8 cellular contexts compared by ENCODE assay signal in genomic region chr2:42328148-42328833, GRCh38. TPM values are rescaled to one million over a fixed set of nuclear protein-coding genes. Genes with fewer than 3 reads are reported as not detected.
DNase-seq lines count a peak whose midpoint lies in the region; ATAC-seq and TF ChIP-seq lines count a peak whose summit lies in the region.

No MANE protein-coding gene starts in this region.

- H3K27ac Mint-ChIP-seq in stimulated activated memory B cell treated with anti-CD40 and anti-IgM and Interleukin-4, amounts not matched to agents 10 μg/mL and 1 μg/mL and 100 μg/mL, for 72 hours: no peak overlapping the region

- no peak overlapping the region for H3K9ac ChIP-seq in OCI-LY3 (ENCODE audit: low read length)

- WGBS in prostate gland: 55% methylated on average over 3 of the region's 3 CpGs

- H3K79me2 ChIP-seq in OCI-LY3 (ENCODE audit: low read length): no peaks in the 10 kb centered on the region

- POLR2A ChIA-PET in AG04449 (lab: Yijun Ruan, JAX): no interaction called here

- H3K9me3 Mint-ChIP-seq in stimulated activated memory B cell treated with anti-CD40 and anti-IgM and Interleukin-4, amounts not matched to agents 10 μg/mL and 1 μg/mL and 100 μg/mL, for 72 hours: no peaks in the 10 kb centered on the region

- H4K20me1 ChIP-seq in OCI-LY3 (ENCODE audit: insufficient read depth, low read length): 0 out of 2 replicates have a peak, but pooled peaks cover 4% of the 10 kb centered on the region

- CTCF ChIA-PET in AG04449 (lab: Yijun Ruan, JAX): interaction anchor here (0.6 to 6.6 kb wide), 32 partner anchors 8 to 477 kb away, joined by 3 to 160 read pairs (median 4); no protein-coding TSS in a partner anchor

- no peak overlapping the region for H3K4me3 Mint-ChIP-seq in stimulated activated memory B cell treated with anti-CD40 and anti-IgM and Interleukin-4, amounts not matched to agents 10 μg/mL and 1 μg/mL and 100 μg/mL, for 72 hours

- H3K36me3 Mint-ChIP-seq in stimulated activated memory B cell treated with anti-CD40 and anti-IgM and Interleukin-4, amounts not matched to agents 10 μg/mL and 1 μg/mL and 100 μg/mL, for 72 hours: peaks cover 56% of the 10 kb centered on the region

- DNase-seq in AG04449 (ENCODE audit: low read depth, low spot score) (no peak), GM03348 (ENCODE audit: low spot score) (peak; percentile 49), dorsolateral prefrontal cortex (no peak), prostate gland (ENCODE audit: low spot score) (no peak), iPS-NIHi11 (ENCODE audit: low spot score) (no peak)

- TF ChIP-seq CTCF in AG04449 (IDR thresholded peaks at IDR 0.05; ENCODE audit: insufficient read depth, low read length, missing control alignments) (peak; percentile 8), OCI-LY3 (IDR thresholded peaks at IDR 0.05; ENCODE audit: low read depth, low read length) (peak; percentile 54), dorsolateral prefrontal cortex (IDR thresholded peaks at IDR 0.05 in 54 of 56, conservative IDR thresholded peaks at IDR 0.05 in 2 of 56; ENCODE audit: low read depth in 1 of 56, partially characterized antibody in 56 of 56) (peak; percentile 22 to 75 (median 54)), prostate gland (IDR thresholded peaks at IDR 0.05) (peak in 3 of 4 experiments; percentile 66 to 81 (median 74))

- H3K36me3 ChIP-seq in OCI-LY3 (replicated peaks; ENCODE audit: low read depth, low read length) (peaks cover 48% of the 10 kb centered on the region), prostate gland (no peaks in the 10 kb centered on the region)

- H3K4me3 ChIP-seq in AG04449 (ENCODE audit: low read depth, low read length) (no peak overlapping the region), OCI-LY3 (ENCODE audit: low read length) (no peak overlapping the region), dorsolateral prefrontal cortex (no peak overlapping the region), prostate gland (no peak overlapping the region)

- H3K27me3 Mint-ChIP-seq in stimulated activated memory B cell treated with anti-CD40 and anti-IgM and Interleukin-4, amounts not matched to agents 10 μg/mL and 1 μg/mL and 100 μg/mL, for 72 hours: no peaks in the 10 kb centered on the region

- H3K4me1 ChIP-seq in OCI-LY3 (ENCODE audit: low read length): peaks cover 4% of the 10 kb centered on the region; the same call in 1 of the 2 replicates
- H3K4me1 ChIP-seq in prostate gland (replicated peaks): no peaks in the 10 kb centered on the region

- H3K9me3 ChIP-seq in OCI-LY3 (ENCODE audit: insufficient read depth, low read length) (no peaks in the 10 kb centered on the region), prostate gland (no peaks in the 10 kb centered on the region)

- no peak overlapping the region for H3K4me2 ChIP-seq in OCI-LY3 (ENCODE audit: low read length)

- peaks cover 6% of the 10 kb centered on the region for H3K4me1 Mint-ChIP-seq in stimulated activated memory B cell treated with anti-CD40 and anti-IgM and Interleukin-4, amounts not matched to agents 10 μg/mL and 1 μg/mL and 100 μg/mL, for 72 hours

- ATAC-seq in stimulated activated memory B cell treated with anti-CD40 and anti-IgM and Interleukin-4, amounts not matched to agents 10 μg/mL and 1 μg/mL and 100 μg/mL, for 72 hours: no peak
- ATAC-seq in HG03520 (IDR thresholded peaks at IDR 0.05; ENCODE audit: unreplicated experiment): no peak

- no peak overlapping the region for H2AFZ ChIP-seq in OCI-LY3 (ENCODE audit: low read depth, low read length)

- TF ChIP-seq POLR2A in prostate gland (IDR thresholded peaks at IDR 0.05): no peak

- H3K27ac ChIP-seq in OCI-LY3 (ENCODE audit: low read length): no peak overlapping the region
- H3K27ac ChIP-seq in dorsolateral prefrontal cortex: no peak overlapping the region
- H3K27ac ChIP-seq in prostate gland: no peak overlapping the region

- intact Hi-C loops in dorsolateral prefrontal cortex (cut with DNase I) (no loop called here), prostate gland (cut with DNase I) (loop anchor here (2.0 to 10.0 kb wide), 2 partner anchors 233 to 473 kb away; no protein-coding TSS in a partner anchor)

- no peaks in the 10 kb centered on the region for H3K27me3 ChIP-seq in OCI-LY3 (ENCODE audit: low read depth, low read length)
- H3K27me3 ChIP-seq in dorsolateral prefrontal cortex: no peaks in the 10 kb centered on the region
- no peaks in the 10 kb centered on the region for H3K27me3 ChIP-seq in prostate gland (replicated peaks; ENCODE audit: insufficient read depth)

RNA-seq across cellular contexts. Expression of gene COX7A2L, which starts 32.7 kb away (rescaled TPM):
- 100 to 1,000 TPM in 87 of 120 experiments, 10 to 100 TPM in 33; 60.5 to 159 (median 113) TPM for total RNA-seq in dorsolateral prefrontal cortex
- 100 to 1,000 TPM; 167 to 170 TPM for total RNA-seq in prostate gland

Comparison
In these comparisons a context has a peak if more than half of its experiments do, and no peak if none do; other contexts are left out.
1. CTCF ChIP-seq: peak in every context shown above with its lines; median percentile 74 in prostate gland; 54 in OCI-LY3; 54 in dorsolateral prefrontal cortex; 8 in AG04449.